Comparison of ENCODE assay signal across 8 cellular contexts in genomic region chr2:119756837-119757236, GRCh38. TPM values are rescaled to one million over a fixed set of nuclear protein-coding genes. Genes with fewer than 3 reads are reported as not detected.
A peak's percentile ranks its signal among the peaks of the same experiment; 100 is the strongest.
DNase-seq lines count a peak whose midpoint lies in the region; ATAC-seq, FAIRE-seq and TF ChIP-seq lines count a peak whose summit lies in the region.

No MANE protein-coding gene starts in this region.

- intact Hi-C loops in posterior cingulate gyrus (cut with DNase I): loop anchor here (5.0 to 10.0 kb wide), 2 partner anchors 52 to 415 kb away; no protein-coding TSS in a partner anchor

- in situ Hi-C loops in ACHN (cut with HindIII; ENCODE audit: low pct_ligation_motif_present, low pct_unique_long_range_greater_than_20kb, low sequenced_read_pairs): no loop called here

- H3K9me3 ChIP-seq in RWPE2 (ENCODE audit: severe bottlenecking): no peaks in the 10 kb centered on the region

- peak; percentile 61 for DNase-seq in ACHN
- DNase-seq in RWPE2 (ENCODE audit: low spot score): no peak
- peak; percentile 72 to 84 for DNase-seq in dermis microvascular lymphatic vessel endothelial cell (ENCODE audit: low read depth in 2 of 2)
- peak in 8 of 10 donors; percentile 23 to 91 (median 59) for DNase-seq in posterior cingulate gyrus
- DNase-seq in D721Med (ENCODE audit: insufficient read length, low spot score): no peak
- no peak for DNase-seq in effector CD4-positive, alpha-beta T cell

- peak overlapping the region; percentile 43 for H3K27ac ChIP-seq in RWPE2 (ENCODE audit: poor library complexity, severe bottlenecking)

- H3K27me3 ChIP-seq in RWPE2 (ENCODE audit: insufficient read depth, poor library complexity, severe bottlenecking): no peaks in the 10 kb centered on the region

- H3K36me3 ChIP-seq in RWPE2 (ENCODE audit: low read depth): no peaks in the 10 kb centered on the region

- TF ChIP-seq CTCF in RWPE2 (IDR thresholded peaks at IDR 0.05; ENCODE audit: poor library complexity, severe bottlenecking): no peak
- no peak for TF ChIP-seq CTCF in D721Med (IDR thresholded peaks at IDR 0.05; ENCODE audit: insufficient read depth, missing control alignments)

- ATAC-seq in RWPE2 (ENCODE audit: low read depth): peak; percentile 5; the same call in 1 of the 3 replicates
- no peak for ATAC-seq in activated CD4-positive, CD25-positive, alpha-beta regulatory T cell treated with anti-CD3 and anti-CD28 coated beads, Interleukin-2, amount 50 U/mL, for 24 hours
- no peak for ATAC-seq in HG02884 (IDR thresholded peaks at IDR 0.05; ENCODE audit: unreplicated experiment)

- H3K4me3 ChIP-seq in RWPE2 (ENCODE audit: severe bottlenecking): no peak overlapping the region

- peaks cover 16% of the 10 kb centered on the region for H3K4me1 ChIP-seq in RWPE2 (ENCODE audit: insufficient read depth, poor library complexity, severe bottlenecking)

- no peak for FAIRE-seq in D721Med (lab: Jason Lieb, UNC)

RNA-seq across cellular contexts. Expression of gene PTPN4, which starts 2.9 kb away (rescaled TPM):
- 25.4 and 27.1 TPM in 2 replicates for total RNA-seq in dermis microvascular lymphatic vessel endothelial cell

Comparison
In these comparisons a context has a peak if more than half of its experiments do, and no peak if none do; other contexts are left out.
1. DNase-seq: peak in ACHN (single experiment), dermis microvascular lymphatic vessel endothelial cell (2 of 2) and posterior cingulate gyrus (8 of 10); none in RWPE2 (single experiment), D721Med (single experiment) and effector CD4-positive, alpha-beta T cell (single experiment).